In genomic region chr17:82287849-82288601, GRCh38 we compare ENCODE assay signal across 9 cellular contexts. TPM values are rescaled to one million over a fixed set of nuclear protein-coding genes. Genes with fewer than 3 reads are reported as not detected.
DNase-seq lines count a peak whose midpoint lies in the region; ATAC-seq and TF ChIP-seq lines count a peak whose summit lies in the region.
"Had no signal": no experiment of that assay in that cellular context is flagged by ENCODE, and none has a peak within 500 bp of the region (broad histone marks: within the 10 kb centered on the region; RNA-seq: fewer than 3 reads in every experiment).

No MANE protein-coding gene starts in this region.

- no peaks in the 10 kb centered on the region for H3K9me2 ChIP-seq in SK-N-SH

- no peaks in the 10 kb centered on the region for H4K20me1 ChIP-seq in SK-N-SH (ENCODE audit: insufficient read depth)

- peaks cover 5% of the 10 kb centered on the region; the same call in 1 of the 2 replicates for H3K79me2 ChIP-seq in SK-N-SH (ENCODE audit: insufficient read depth)

- no peak overlapping the region for H3K9ac ChIP-seq in SK-N-SH
- H3K9ac ChIP-seq: KMS-11 had no signal

- no peak for ATAC-seq in SK-N-SH treated with all-trans-retinoic acid at 6 μM for 48 hours
- ATAC-seq in heart right ventricle: peak; percentile 48 to 82 (median 64)
- ATAC-seq in upper lobe of left lung (ENCODE audit: low FRiP score in 2 of 2): peak; percentile 59 to 80
- no peak for ATAC-seq in GM21423 (IDR thresholded peaks at IDR 0.05; ENCODE audit: unreplicated experiment)
- no peak for ATAC-seq in GM18861 (IDR thresholded peaks at IDR 0.05; ENCODE audit: unreplicated experiment)

- TF ChIP-seq EP300 in SK-N-SH (IDR thresholded peaks at IDR 0.05; ENCODE audit: borderline replicate concordance in 1 of 2, low read depth in 1 of 2, low read length in 1 of 2): no peak
- TF ChIP-seq EP300 in upper lobe of left lung (IDR thresholded peaks at IDR 0.05): peak in 2 of 4 donors; percentile 74 to 95

- H3K9me3 ChIP-seq in SK-N-SH: no peaks in the 10 kb centered on the region
- H3K9me3 ChIP-seq in SJCRH30 (replicated peaks): no peaks in the 10 kb centered on the region
- H3K9me3 ChIP-seq in heart right ventricle: no peaks in the 10 kb centered on the region
- H3K9me3 ChIP-seq in upper lobe of left lung: no peaks in the 10 kb centered on the region

- H3F3A ChIP-seq in SK-N-SH (replicated peaks; ENCODE audit: insufficient read depth): peaks cover 16% of the 10 kb centered on the region

- peaks cover 16 to 17% of the 10 kb centered on the region in 2 experiments; a peak in 3 of 4 replicates for H3K4me1 ChIP-seq in SK-N-SH (ENCODE audit: control insufficient read depth in 1 of 2, insufficient read depth in 2 of 2, low read depth in 1 of 2, low read length in 1 of 2)
- peaks cover 36% of the 10 kb centered on the region for H3K4me1 ChIP-seq in SJCRH30
- H3K4me1 ChIP-seq in heart right ventricle: peaks cover 12 to 48% (median 29%) of the 10 kb centered on the region in 9 donors
- H3K4me1 ChIP-seq in upper lobe of left lung: peaks cover 30 to 33% (median 30%) of the 10 kb centered on the region in 4 donors

- intact Hi-C loops in heart right ventricle (cut with DNase I): loop anchor here in 2 of 10 donors (1.0 to 2.0 kb wide), 2 partner anchors 15 kb away; partner anchors contain the start of gene CSNK1D (in 2 of the 2)

- peak overlapping the region; percentile 24; the same call in 1 of the 2 replicates for H3K4me2 ChIP-seq in SK-N-SH
- H3K4me2 ChIP-seq: KMS-11 had no signal

- TF ChIP-seq CTCF in SK-N-SH (IDR thresholded peaks at IDR 0.05) (no peak), heart right ventricle (IDR thresholded peaks at IDR 0.05) (no peak), upper lobe of left lung (IDR thresholded peaks at IDR 0.05) (no peak)

- H3K27ac ChIP-seq in SK-N-SH (ENCODE audit: low read depth in 2 of 2, low read length in 1 of 2): no peak overlapping the region
- peak overlapping the region; percentile 58 for H3K27ac ChIP-seq in SJCRH30
- peak overlapping the region; percentile 38 to 93 (median 72) for H3K27ac ChIP-seq in heart right ventricle
- H3K27ac ChIP-seq in upper lobe of left lung: peak overlapping the region; percentile 74 to 91 (median 84)
- H3K27ac ChIP-seq: KMS-11 had no signal

- no peak for TF ChIP-seq RAD21 in SK-N-SH (IDR thresholded peaks at IDR 0.05; ENCODE audit: low read length)

- DNase-seq in SK-N-SH (no peak), SJCRH30 (peak; percentile 99 to 100), heart right ventricle (peak; percentile 78 to 87), upper lobe of left lung (peak in 1 of 2 donors; percentile 97), iPS-NIHi11 (ENCODE audit: low spot score) (no peak)

- H3K27me3 ChIP-seq in SK-N-SH (ENCODE audit: insufficient read depth) (no peaks in the 10 kb centered on the region), SJCRH30 (no peaks in the 10 kb centered on the region), heart right ventricle (no peaks in the 10 kb centered on the region), upper lobe of left lung (no peaks in the 10 kb centered on the region)

- POLR2A ChIA-PET in SK-N-SH (lab: Yijun Ruan, JAX): no interaction called here

- H2AFZ ChIP-seq in SK-N-SH (ENCODE audit: low read depth): no peak overlapping the region

- H3K36me3 ChIP-seq in SK-N-SH (replicated peaks in 1 of 2; ENCODE audit: control insufficient read depth in 1 of 2, insufficient read depth in 2 of 2, low read length in 1 of 2): no peaks in the 10 kb centered on the region
- H3K36me3 ChIP-seq in SJCRH30: no peaks in the 10 kb centered on the region
- no peaks in the 10 kb centered on the region for H3K36me3 ChIP-seq in heart right ventricle
- H3K36me3 ChIP-seq in upper lobe of left lung: no peaks in the 10 kb centered on the region

- TF ChIP-seq POLR2A in upper lobe of left lung (IDR thresholded peaks at IDR 0.05): peak in 1 of 4 donors; percentile 59

- no peak overlapping the region for H3K4me3 ChIP-seq in SK-N-SH (ENCODE audit: low read depth in 2 of 2, low read length in 1 of 2)
- no peak overlapping the region for H3K4me3 ChIP-seq in SJCRH30
- no peak overlapping the region for H3K4me3 ChIP-seq in heart right ventricle
- no peak overlapping the region for H3K4me3 ChIP-seq in upper lobe of left lung

- 60% methylated on average over 17 of the region's 17 CpGs for WGBS in SK-N-SH (ENCODE audit: low lambda C conversion rate)
- 25 to 32% methylated on average over 17 of the region's 17 CpGs for WGBS in heart right ventricle, 2 donors
- 30 to 33% methylated on average over 17 of the region's 17 CpGs for WGBS in upper lobe of left lung, 2 donors

- CTCF ChIA-PET in SK-N-SH (lab: Yijun Ruan, JAX): no interaction called here

TF ChIP-seq in SK-N-SH, 30 proteins besides CTCF, POLR2A, EP300 and RAD21 (continues in another document):
- TF ChIP-seq PBX3 (IDR thresholded peaks at IDR 0.05): peak; percentile 25; the same call in 1 of the 2 replicates

TF ChIP-seq in SK-N-SH treated with all-trans-retinoic acid at 6 μM for 48 hours, 23 proteins besides CTCF, POLR2A, EP300 and RAD21:
- TF ChIP-seq TOX (CRISPR knock-in tag; IDR thresholded peaks at IDR 0.05; ENCODE audit: borderline replicate concordance) (no peak), ZNF8 (CRISPR knock-in tag; IDR thresholded peaks at IDR 0.05) (no peak), ESRRG (CRISPR knock-in tag; IDR thresholded peaks at IDR 0.05) (no peak), PPARA (CRISPR knock-in tag; IDR thresholded peaks at IDR 0.05; ENCODE audit: borderline replicate concordance) (no peak), POU6F1 (CRISPR knock-in tag; IDR thresholded peaks at IDR 0.05; ENCODE audit: borderline replicate concordance, low read depth) (no peak)

RNA-seq across cellular contexts. Expression of gene CSNK1D, which starts 14.5 kb away (rescaled TPM):
- 133 and 216 TPM in 2 replicates for polyA plus RNA-seq in SK-N-SH (2012; rRNA removed)
- polyA plus RNA-seq in SK-N-SH (2012; cell fraction: cytosol; rRNA removed): 121 and 170 TPM in 2 replicates
- 670 and 707 TPM in 2 replicates for polyA plus RNA-seq in SK-N-SH (2012; cell fraction: nucleus; rRNA removed)
- total RNA-seq in SJCRH30 (2014; rRNA removed; shearing (Covaris generic)): 70.5 and 88.7 TPM in 2 replicates
- 10 to 100 TPM; 56.8 to 72.7 (median 67.8) TPM for total RNA-seq in heart right ventricle
- polyA plus RNA-seq in heart right ventricle: 10 to 100 TPM; 54.4 to 58.1 TPM
- total RNA-seq in upper lobe of left lung: 100 to 1,000 TPM in 4 of 6 donors, 10 to 100 TPM in 2; 80.6 to 228 (median 152) TPM

RNA-seq across cellular contexts. Expression of gene CD7, which starts 29.4 kb away (rescaled TPM):
- polyA plus RNA-seq in SK-N-SH (2012; rRNA removed) (0.07 TPM in 1 of 2 replicates, not detected in the other), heart right ventricle (under 1 TPM; 0.66 to 0.81 TPM)
- polyA plus RNA-seq in SK-N-SH (2012; cell fraction: cytosol; rRNA removed): 0.16 TPM in 1 of 2 replicates, not detected in the other
- polyA plus RNA-seq in SK-N-SH (2012; cell fraction: nucleus; rRNA removed): not detected in 2 replicates
- total RNA-seq in SJCRH30 (2014; rRNA removed; shearing (Covaris generic)): 4.8 and 6.3 TPM in 2 replicates
- total RNA-seq in heart right ventricle (1 to 10 TPM in 2 of 10 donors, under 1 TPM in 7, not detected in 1; 0.15 to 6.0 (median 0.36) TPM), upper lobe of left lung (10 to 100 TPM in 1 of 6 donors, 1 to 10 TPM in 5; 5.2 to 24.7 (median 7.6) TPM)

RNA-seq across cellular contexts. Expression of gene SECTM1, which starts 45.5 kb away (rescaled TPM):
- polyA plus RNA-seq in SK-N-SH (2012; rRNA removed) (2.1 and 3.8 TPM in 2 replicates), heart right ventricle (1 to 10 TPM; 2.7 to 3.2 TPM)
- polyA plus RNA-seq in SK-N-SH (2012; cell fraction: cytosol; rRNA removed): 0.82 and 1.6 TPM in 2 replicates
- 1.3 and 1.4 TPM in 2 replicates for polyA plus RNA-seq in SK-N-SH (2012; cell fraction: nucleus; rRNA removed)
- total RNA-seq in SJCRH30 (2014; rRNA removed; shearing (Covaris generic)): 0.36 and 1.1 TPM in 2 replicates
- total RNA-seq in heart right ventricle (10 to 100 TPM in 1 of 10 donors, 1 to 10 TPM in 9; 1.7 to 29.9 (median 3.9) TPM), upper lobe of left lung (10 to 100 TPM; 17.8 to 50.4 (median 36.2) TPM)

RNA-seq across cellular contexts. Expression of gene SLC16A3, which starts 59.2 kb away (rescaled TPM):
- polyA plus RNA-seq in SK-N-SH (2012; rRNA removed): 68.8 and 70.7 TPM in 2 replicates
- 25.2 and 42.6 TPM in 2 replicates for polyA plus RNA-seq in SK-N-SH (2012; cell fraction: cytosol; rRNA removed)
- polyA plus RNA-seq in SK-N-SH (2012; cell fraction: nucleus; rRNA removed): 38.5 and 58.7 TPM in 2 replicates
- total RNA-seq in SJCRH30 (2014; rRNA removed; shearing (Covaris generic)): 11.0 and 13.2 TPM in 2 replicates
- 10 to 100 TPM in 5 of 10 donors, 1 to 10 TPM in 5; 4.8 to 65.3 (median 10.1) TPM for total RNA-seq in heart right ventricle
- 10 to 100 TPM in 1 of 2 donors, 1 to 10 TPM in 1; 8.4 to 33.6 TPM for polyA plus RNA-seq in heart right ventricle
- total RNA-seq in upper lobe of left lung: 100 to 1,000 TPM in 3 of 6 donors, 10 to 100 TPM in 3; 33.5 to 134 (median 102) TPM

Comparison
In these comparisons a context has a peak if more than half of its experiments do, and no peak if none do; other contexts are left out.
1. DNase-seq: peak in SJCRH30 (2 of 2) and heart right ventricle (2 of 2); none in SK-N-SH (single experiment) and iPS-NIHi11 (single experiment).
2. H3K27ac ChIP-seq: peak in SJCRH30 (single experiment), heart right ventricle (10 of 10) and upper lobe of left lung (4 of 4); none in SK-N-SH (0 of 2).
3. ATAC-seq: peak in heart right ventricle (8 of 8) and upper lobe of left lung (2 of 2); none in SK-N-SH treated with all-trans-retinoic acid at 6 μM for 48 hours (single experiment), GM21423 (single experiment) and GM18861 (single experiment).